1 cellular context compared by ENCODE assay signal in the genomic region with DNA sequence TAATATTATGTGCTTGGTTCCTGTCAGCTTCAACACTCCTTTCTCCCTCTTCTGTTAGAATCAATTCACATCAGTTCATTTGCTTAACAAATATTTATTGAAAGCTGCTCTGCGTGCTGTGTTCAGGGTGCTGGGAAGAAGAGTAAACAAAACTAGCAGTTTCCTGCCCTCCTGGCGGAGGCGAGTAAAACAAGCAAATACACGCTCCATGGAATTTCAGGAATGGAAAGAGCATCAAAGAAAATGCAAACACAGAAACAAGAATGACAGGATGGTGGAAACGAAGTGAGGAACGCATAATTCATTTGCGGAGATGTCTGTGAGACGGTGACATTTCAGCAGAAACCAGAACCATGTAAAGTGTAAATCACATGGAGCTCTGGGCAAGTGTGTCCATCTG.
A peak's percentile ranks its signal among the peaks of the same experiment; 100 is the strongest.
TF ChIP-seq lines count a peak whose summit lies in the region.

No MANE protein-coding gene starts in this region.

TF ChIP-seq in HepG2, 621 proteins besides CTCF, POLR2A, EP300 and RAD21 (continued from another document and continues in another):
- no peak for TF ChIP-seq MZF1 (CRISPR knock-in tag; IDR thresholded peaks at IDR 0.05; ENCODE audit: borderline replicate concordance)
- TF ChIP-seq POGK (CRISPR knock-in tag; conservative IDR thresholded peaks at IDR 0.05), result no peak
- no peak for TF ChIP-seq ZNF260 (CRISPR knock-in tag; IDR thresholded peaks at IDR 0.05; ENCODE audit: borderline replicate concordance, low read depth)
- TF ChIP-seq ZNF749 (CRISPR knock-in tag; IDR thresholded peaks at IDR 0.05; ENCODE audit: borderline replicate concordance), result no peak
- TF ChIP-seq, protein P1, sequence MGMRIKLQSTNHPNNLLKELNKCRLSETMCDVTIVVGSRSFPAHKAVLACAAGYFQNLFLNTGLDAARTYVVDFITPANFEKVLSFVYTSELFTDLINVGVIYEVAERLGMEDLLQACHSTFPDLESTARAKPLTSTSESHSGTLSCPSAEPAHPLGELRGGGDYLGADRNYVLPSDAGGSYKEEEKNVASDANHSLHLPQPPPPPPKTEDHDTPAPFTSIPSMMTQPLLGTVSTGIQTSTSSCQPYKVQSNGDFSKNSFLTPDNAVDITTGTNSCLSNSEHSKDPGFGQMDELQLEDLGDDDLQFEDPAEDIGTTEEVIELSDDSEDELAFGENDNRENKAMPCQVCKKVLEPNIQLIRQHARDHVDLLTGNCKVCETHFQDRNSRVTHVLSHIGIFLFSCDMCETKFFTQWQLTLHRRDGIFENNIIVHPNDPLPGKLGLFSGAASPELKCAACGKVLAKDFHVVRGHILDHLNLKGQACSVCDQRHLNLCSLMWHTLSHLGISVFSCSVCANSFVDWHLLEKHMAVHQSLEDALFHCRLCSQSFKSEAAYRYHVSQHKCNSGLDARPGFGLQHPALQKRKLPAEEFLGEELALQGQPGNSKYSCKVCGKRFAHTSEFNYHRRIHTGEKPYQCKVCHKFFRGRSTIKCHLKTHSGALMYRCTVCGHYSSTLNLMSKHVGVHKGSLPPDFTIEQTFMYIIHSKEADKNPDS (CRISPR knock-in tag; IDR thresholded peaks at IDR 0.05), result no peak
- TF ChIP-seq GATAD2A (CRISPR knock-in tag; IDR thresholded peaks at IDR 0.05), result peak; percentile 96
- TF ChIP-seq, protein P2, sequence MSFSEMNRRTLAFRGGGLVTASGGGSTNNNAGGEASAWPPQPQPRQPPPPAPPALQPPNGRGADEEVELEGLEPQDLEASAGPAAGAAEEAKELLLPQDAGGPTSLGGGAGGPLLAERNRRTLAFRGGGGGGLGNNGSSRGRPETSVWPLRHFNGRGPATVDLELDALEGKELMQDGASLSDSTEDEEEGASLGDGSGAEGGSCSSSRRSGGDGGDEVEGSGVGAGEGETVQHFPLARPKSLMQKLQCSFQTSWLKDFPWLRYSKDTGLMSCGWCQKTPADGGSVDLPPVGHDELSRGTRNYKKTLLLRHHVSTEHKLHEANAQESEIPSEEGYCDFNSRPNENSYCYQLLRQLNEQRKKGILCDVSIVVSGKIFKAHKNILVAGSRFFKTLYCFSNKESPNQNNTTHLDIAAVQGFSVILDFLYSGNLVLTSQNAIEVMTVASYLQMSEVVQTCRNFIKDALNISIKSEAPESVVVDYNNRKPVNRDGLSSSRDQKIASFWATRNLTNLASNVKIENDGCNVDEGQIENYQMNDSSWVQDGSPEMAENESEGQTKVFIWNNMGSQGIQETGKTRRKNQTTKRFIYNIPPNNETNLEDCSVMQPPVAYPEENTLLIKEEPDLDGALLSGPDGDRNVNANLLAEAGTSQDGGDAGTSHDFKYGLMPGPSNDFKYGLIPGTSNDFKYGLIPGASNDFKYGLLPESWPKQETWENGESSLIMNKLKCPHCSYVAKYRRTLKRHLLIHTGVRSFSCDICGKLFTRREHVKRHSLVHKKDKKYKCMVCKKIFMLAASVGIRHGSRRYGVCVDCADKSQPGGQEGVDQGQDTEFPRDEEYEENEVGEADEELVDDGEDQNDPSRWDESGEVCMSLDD (CRISPR knock-in tag; IDR thresholded peaks at IDR 0.05; ENCODE audit: borderline replicate concordance), result no peak
- TF ChIP-seq KDM3A (CRISPR knock-in tag; IDR thresholded peaks at IDR 0.05; ENCODE audit: low read depth), result peak; percentile 53; the same call in 1 of the 2 replicates
- peak; percentile 87 for TF ChIP-seq RARA (CRISPR knock-in tag; IDR thresholded peaks at IDR 0.05)
- no peak for TF ChIP-seq JARID2 (CRISPR knock-in tag; IDR thresholded peaks at IDR 0.05; ENCODE audit: insufficient replicate concordance)
- no peak for TF ChIP-seq RNF219 (CRISPR knock-in tag; IDR thresholded peaks at IDR 0.05)
- TF ChIP-seq SMAD9 (CRISPR knock-in tag; IDR thresholded peaks at IDR 0.05), result no peak
- no peak for TF ChIP-seq ZNF282 (IDR thresholded peaks at IDR 0.05; ENCODE audit: partially characterized antibody)
- TF ChIP-seq ZNF451 (CRISPR knock-in tag; IDR thresholded peaks at IDR 0.05), result no peak
- TF ChIP-seq KLF6 (CRISPR knock-in tag; IDR thresholded peaks at IDR 0.05), result peak; percentile 45; the same call in 1 of the 2 replicates
- TF ChIP-seq ATAD3A (CRISPR knock-in tag; IDR thresholded peaks at IDR 0.05), result no peak
- TF ChIP-seq NCOA1 (CRISPR knock-in tag; IDR thresholded peaks at IDR 0.05), result 0 out of 2 replicates have a peak, but pooled peaks have one; percentile 39
- no peak for TF ChIP-seq ZFP36L2 (CRISPR knock-in tag; IDR thresholded peaks at IDR 0.05)
- no peak for TF ChIP-seq MYNN (CRISPR knock-in tag; IDR thresholded peaks at IDR 0.05; ENCODE audit: low read depth)
- no peak for TF ChIP-seq PAWR (CRISPR knock-in tag; IDR thresholded peaks at IDR 0.05; ENCODE audit: borderline replicate concordance)
- peak; percentile 65 for TF ChIP-seq THAP11 (CRISPR knock-in tag; IDR thresholded peaks at IDR 0.05)
- TF ChIP-seq REPIN1 (CRISPR knock-in tag; IDR thresholded peaks at IDR 0.05; ENCODE audit: borderline replicate concordance, low read depth), result peak; percentile 75; the same call in 1 of the 2 replicates
- peak; percentile 58; the same call in 1 of the 2 replicates for TF ChIP-seq MIER2 (CRISPR knock-in tag; IDR thresholded peaks at IDR 0.05)
- TF ChIP-seq ELF4 (CRISPR knock-in tag; IDR thresholded peaks at IDR 0.05; ENCODE audit: borderline replicate concordance), result no peak
- no peak for TF ChIP-seq ZNF513 (CRISPR knock-in tag; conservative IDR thresholded peaks at IDR 0.05)
- TF ChIP-seq ZNF607 (CRISPR knock-in tag; IDR thresholded peaks at IDR 0.05; ENCODE audit: borderline replicate concordance), result no peak
- TF ChIP-seq, protein P3, sequence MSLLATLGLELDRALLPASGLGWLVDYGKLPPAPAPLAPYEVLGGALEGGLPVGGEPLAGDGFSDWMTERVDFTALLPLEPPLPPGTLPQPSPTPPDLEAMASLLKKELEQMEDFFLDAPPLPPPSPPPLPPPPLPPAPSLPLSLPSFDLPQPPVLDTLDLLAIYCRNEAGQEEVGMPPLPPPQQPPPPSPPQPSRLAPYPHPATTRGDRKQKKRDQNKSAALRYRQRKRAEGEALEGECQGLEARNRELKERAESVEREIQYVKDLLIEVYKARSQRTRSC (CRISPR knock-in tag; IDR thresholded peaks at IDR 0.05; ENCODE audit: low read depth), result no peak
- TF ChIP-seq NR2C2 (CRISPR knock-in tag; IDR thresholded peaks at IDR 0.05; ENCODE audit: borderline replicate concordance), result no peak
- TF ChIP-seq, protein P4, sequence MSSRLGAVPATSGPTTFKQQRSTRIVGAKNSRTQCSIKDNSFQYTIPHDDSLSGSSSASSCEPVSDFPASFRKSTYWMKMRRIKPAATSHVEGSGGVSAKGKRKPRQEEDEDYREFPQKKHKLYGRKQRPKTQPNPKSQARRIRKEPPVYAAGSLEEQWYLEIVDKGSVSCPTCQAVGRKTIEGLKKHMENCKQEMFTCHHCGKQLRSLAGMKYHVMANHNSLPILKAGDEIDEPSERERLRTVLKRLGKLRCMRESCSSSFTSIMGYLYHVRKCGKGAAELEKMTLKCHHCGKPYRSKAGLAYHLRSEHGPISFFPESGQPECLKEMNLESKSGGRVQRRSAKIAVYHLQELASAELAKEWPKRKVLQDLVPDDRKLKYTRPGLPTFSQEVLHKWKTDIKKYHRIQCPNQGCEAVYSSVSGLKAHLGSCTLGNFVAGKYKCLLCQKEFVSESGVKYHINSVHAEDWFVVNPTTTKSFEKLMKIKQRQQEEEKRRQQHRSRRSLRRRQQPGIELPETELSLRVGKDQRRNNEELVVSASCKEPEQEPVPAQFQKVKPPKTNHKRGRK (CRISPR knock-in tag; IDR thresholded peaks at IDR 0.05), result no peak
- no peak for TF ChIP-seq TCF12 (IDR thresholded peaks at IDR 0.05)
- peak; percentile 79; the same call in 1 of the 2 replicates for TF ChIP-seq TCF12 (CRISPR knock-in tag; IDR thresholded peaks at IDR 0.05)
- TF ChIP-seq CSRNP2 (CRISPR knock-in tag; conservative IDR thresholded peaks at IDR 0.05; ENCODE audit: low read depth), result no peak
- peak; percentile 23; the same call in 1 of the 2 replicates for TF ChIP-seq ZNF12 (CRISPR knock-in tag; IDR thresholded peaks at IDR 0.05)
- no peak for TF ChIP-seq ZNF7 (CRISPR knock-in tag; IDR thresholded peaks at IDR 0.05)
- TF ChIP-seq SYNCRIP (IDR thresholded peaks at IDR 0.05; ENCODE audit: insufficient read depth, low read depth, low read length), result no peak
- peak; percentile 84 for TF ChIP-seq ERF (CRISPR knock-in tag; IDR thresholded peaks at IDR 0.05)
- TF ChIP-seq ZNF276 (CRISPR knock-in tag; IDR thresholded peaks at IDR 0.05; ENCODE audit: low read depth), result no peak
- TF ChIP-seq RFXAP (CRISPR knock-in tag; IDR thresholded peaks at IDR 0.05; ENCODE audit: borderline replicate concordance), result no peak
- no peak for TF ChIP-seq RARG (CRISPR knock-in tag; IDR thresholded peaks at IDR 0.05; ENCODE audit: low read depth)
- no peak; the same call in 1 of the 2 replicates for TF ChIP-seq AHR (CRISPR knock-in tag; IDR thresholded peaks at IDR 0.05)
- TF ChIP-seq REXO4 (CRISPR knock-in tag; IDR thresholded peaks at IDR 0.05; ENCODE audit: borderline replicate concordance), result no peak
- TF ChIP-seq ZNF879 (CRISPR knock-in tag; IDR thresholded peaks at IDR 0.05), result no peak
